Comparison of ENCODE assay signal across 13 cellular contexts in the genomic region with DNA sequence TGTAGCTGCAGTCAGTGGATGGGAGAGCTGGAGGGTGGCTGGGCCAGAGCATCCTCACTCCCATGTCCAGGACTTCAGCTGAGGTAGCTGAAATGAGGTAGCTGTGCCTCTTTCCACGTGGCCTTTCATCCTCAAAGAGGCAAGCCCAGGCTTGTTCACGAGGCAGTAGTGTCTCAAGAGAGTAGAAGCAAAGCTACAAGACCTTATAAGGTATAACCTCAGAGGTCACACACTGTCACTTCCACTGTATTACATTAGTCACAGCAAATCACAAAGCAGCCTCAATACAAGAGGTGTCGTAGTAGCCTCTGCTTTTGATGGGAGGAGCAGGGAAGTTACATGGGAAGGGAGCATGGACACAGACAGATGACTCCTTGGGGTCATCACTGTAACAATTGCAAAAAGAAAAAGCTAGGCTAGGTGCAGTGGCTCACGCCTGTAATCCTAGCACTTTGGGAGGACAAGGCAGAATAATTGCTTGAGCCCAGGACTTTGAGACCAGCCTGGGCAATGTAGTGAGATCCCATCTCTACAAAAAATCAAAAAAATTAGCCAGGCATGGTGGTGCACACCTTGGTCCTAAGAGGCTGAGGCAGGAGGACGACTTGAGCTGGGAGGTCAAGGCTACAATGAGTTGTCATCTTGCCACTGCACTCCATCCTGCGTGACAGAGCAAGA.
DNase-seq lines count a peak whose midpoint lies in the region; ATAC-seq and TF ChIP-seq lines count a peak whose summit lies in the region.
"Had no signal": no experiment of that assay in that cellular context is flagged by ENCODE, and none has a peak within 500 bp of the region (broad histone marks: within the 10 kb centered on the region; RNA-seq: fewer than 3 reads in every experiment).

No MANE protein-coding gene starts in this region.

- no peak overlapping the region for H3K4me3 Mint-ChIP-seq in CD8-positive, alpha-beta memory T cell
- H3K4me3 Mint-ChIP-seq: CD14-positive monocyte had no signal

- peak; percentile 82 for ATAC-seq in GM18858 (IDR thresholded peaks at IDR 0.05; ENCODE audit: unreplicated experiment)

- H3K4me3 ChIP-seq in A673 (ENCODE audit: low read depth, low read length, poor library complexity, severe bottlenecking) = no peak overlapping the region
- no peak overlapping the region for H3K4me3 ChIP-seq in CD8-positive, alpha-beta memory T cell (ENCODE audit: low read length)
- H3K4me3 ChIP-seq: cardiac muscle cell, prostate gland had no signal

- peaks cover 28% of the 10 kb centered on the region for H3K4me1 ChIP-seq in A673 (ENCODE audit: insufficient read depth, low read length, poor library complexity, severe bottlenecking)
- H3K4me1 ChIP-seq in CD8-positive, alpha-beta memory T cell (ENCODE audit: insufficient read depth, low read length) = no peaks in the 10 kb centered on the region
- H3K4me1 ChIP-seq: prostate gland had no signal

- no peaks in the 10 kb centered on the region for H3K9me3 ChIP-seq in A673 (ENCODE audit: low read depth, low read length, poor library complexity, severe bottlenecking)
- H3K9me3 ChIP-seq in CD8-positive, alpha-beta memory T cell (ENCODE audit: low read length) = no peaks in the 10 kb centered on the region
- H3K9me3 ChIP-seq: prostate gland had no signal

- H3K27ac ChIP-seq in A673 (ENCODE audit: low read depth, low read length, poor library complexity, severe bottlenecking) = peak overlapping the region; percentile 16
- no peak overlapping the region for H3K27ac ChIP-seq in CD8-positive, alpha-beta memory T cell (ENCODE audit: low read depth, low read length)
- H3K27ac ChIP-seq: cardiac muscle cell, prostate gland had no signal

- POLR2A ChIA-PET in A673 (lab: Charles Lee; ENCODE audit: low non-redundant PET) = no interaction called here
- POLR2A ChIA-PET in CD8-positive, alpha-beta memory T cell (lab: Charles Lee) = no interaction called here

- TF ChIP-seq CTCF in A673 (conservative IDR thresholded peaks at IDR 0.05; ENCODE audit: low read depth, low read length) = no peak

- peaks cover 5 to 9% of the 10 kb centered on the region in 2 donors for H3K27me3 Mint-ChIP-seq in CD8-positive, alpha-beta memory T cell

- CTCF ChIA-PET in A673 (lab: Charles Lee) = no interaction called here
- CTCF ChIA-PET in CD8-positive, alpha-beta memory T cell (lab: Charles Lee) = no interaction called here

- H3K36me3 ChIP-seq in A673 (ENCODE audit: insufficient read depth, low read length, poor library complexity, severe bottlenecking) = no peaks in the 10 kb centered on the region
- no peaks in the 10 kb centered on the region for H3K36me3 ChIP-seq in CD8-positive, alpha-beta memory T cell (ENCODE audit: insufficient read depth, low read length)
- H3K36me3 ChIP-seq: cardiac muscle cell, prostate gland had no signal

- intact Hi-C loops in A673 (cut with micrococcal nuclease; ENCODE audit: unreplicated experiment) (no loop called here), head of caudate nucleus (cut with DNase I) (no loop called here)

- no peaks in the 10 kb centered on the region for H3K27me3 ChIP-seq in A673 (replicated peaks; ENCODE audit: insufficient read depth, low read depth, low read length, poor library complexity)
- H3K27me3 ChIP-seq in CD8-positive, alpha-beta memory T cell (ENCODE audit: insufficient read depth, low read length, poor library complexity, severe bottlenecking) = no peaks in the 10 kb centered on the region
- H3K27me3 ChIP-seq: cardiac muscle cell had no signal

- H3K9me3 Mint-ChIP-seq in CD8-positive, alpha-beta memory T cell = peaks cover 0 to 3% (median 0%) of the 10 kb centered on the region in 5 donors

- no peak for TF ChIP-seq POLR2A in erythroblast (IDR thresholded peaks at IDR 0.05; ENCODE audit: low read length)

- DNase-seq in A673 (ENCODE audit: low spot score) = no peak
- peak; percentile 50 for DNase-seq in KBM-7
- DNase-seq in dermis blood vessel endothelial cell = peak; percentile 20
- DNase-seq in head of caudate nucleus = no peak
- no peak for DNase-seq in CD8-positive, alpha-beta memory T cell
- DNase-seq in erythroblast (lab: John Stamatoyannopoulos, UW) = no peak
- no peak for DNase-seq in T1000 (lab: John Stamatoyannopoulos, UW)
- DNase-seq: GOT3, NCI-H2171 treated with DMSO at 0.1 percent for 48 hours had no signal

- H3K4me1 Mint-ChIP-seq in CD8-positive, alpha-beta memory T cell = no peaks in the 10 kb centered on the region
- H3K4me1 Mint-ChIP-seq: CD14-positive monocyte had no signal

- no peak overlapping the region for H3K27ac Mint-ChIP-seq in CD8-positive, alpha-beta memory T cell

- no TSS peak for BruUV-seq in A673 (replicated peaks; lab: Mats Ljungman, UMichigan)

- in situ Hi-C loops in KBM-7 (cut with MboI; ENCODE audit: low pct_unique_long_range_greater_than_20kb, low sequenced_read_pairs) = no loop called here

- no peaks in the 10 kb centered on the region for H3K36me3 Mint-ChIP-seq in CD8-positive, alpha-beta memory T cell
- H3K36me3 Mint-ChIP-seq: CD14-positive monocyte had no signal

Comparison
In these comparisons a context has a peak if more than half of its experiments do, and no peak if none do; other contexts are left out.
1. DNase-seq: peak in KBM-7 (single experiment) and dermis blood vessel endothelial cell (single experiment); none in A673 (single experiment), head of caudate nucleus (0 of 42), CD8-positive, alpha-beta memory T cell (0 of 5), erythroblast (0 of 2) and T1000 (single experiment).